Comparison of ENCODE assay signal across 8 cellular contexts in the genomic region with DNA sequence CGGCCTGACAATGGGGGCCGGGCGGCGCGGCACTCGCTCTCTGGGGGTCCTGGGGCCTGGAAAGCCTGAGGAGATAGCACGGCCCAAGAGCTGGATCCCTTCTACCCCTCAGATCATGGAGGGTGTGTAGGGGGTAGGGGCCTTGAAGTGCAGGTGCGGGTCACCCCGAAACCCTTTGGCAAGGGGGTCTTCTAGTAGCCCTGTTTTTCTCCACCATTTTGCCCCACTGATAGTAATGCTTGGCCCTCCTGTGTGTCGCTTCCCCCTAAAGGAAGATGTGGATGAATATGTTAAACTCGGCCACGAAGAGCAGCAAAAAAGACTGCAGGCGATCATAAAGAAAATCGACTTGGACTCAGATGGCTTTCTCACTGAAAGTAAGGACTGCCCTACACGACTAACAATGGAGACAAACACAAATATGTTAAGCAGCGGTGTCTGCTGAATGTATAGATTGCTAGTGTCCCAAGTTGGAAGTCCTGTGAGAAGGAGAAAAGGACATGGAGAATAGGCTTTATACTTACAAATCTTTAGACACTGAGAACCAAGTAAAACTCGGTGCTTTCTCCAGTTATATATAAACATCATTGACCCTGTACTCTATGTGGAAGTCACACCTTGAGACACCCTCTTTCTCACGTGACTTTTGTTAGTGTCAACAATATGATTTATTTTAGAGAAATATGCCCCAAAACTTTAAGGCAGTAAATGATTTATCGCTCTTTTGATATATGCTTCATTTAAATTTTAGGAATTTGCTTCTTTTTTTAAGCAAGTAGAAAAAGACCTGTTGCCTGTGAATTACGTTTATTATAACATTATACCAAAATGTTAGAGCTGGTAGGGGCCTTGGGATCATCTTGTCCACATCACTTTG. TPM values are rescaled to one million over a fixed set of nuclear protein-coding genes. Genes with fewer than 3 reads are reported as not detected.
DNase-seq lines count a peak whose midpoint lies in the region; ATAC-seq and TF ChIP-seq lines count a peak whose summit lies in the region.

No MANE protein-coding gene starts in this region.

- no peaks in the 10 kb centered on the region for H3K9me3 Mint-ChIP-seq in T-helper 2 cell treated with Interferon-gamma antibody and Interleukin-4, amounts not matched to agents 5 μg/mL and 100 μg/mL, for 36 hours

- peaks cover 8% of the 10 kb centered on the region for H3K27me3 Mint-ChIP-seq in T-helper 2 cell treated with Interferon-gamma antibody and Interleukin-4, amounts not matched to agents 5 μg/mL and 100 μg/mL, for 36 hours (ENCODE audit: low read depth)

- H3K79me2 ChIP-seq in GM23248 (ENCODE audit: insufficient read depth) = peaks cover 24% of the 10 kb centered on the region

- H3K4me1 Mint-ChIP-seq in T-helper 2 cell treated with Interferon-gamma antibody and Interleukin-4, amounts not matched to agents 5 μg/mL and 100 μg/mL, for 36 hours (ENCODE audit: low read depth) = peaks cover 24% of the 10 kb centered on the region

- H4K20me1 ChIP-seq in GM23248 (ENCODE audit: insufficient read depth) = no peaks in the 10 kb centered on the region

- H3K9ac ChIP-seq in GM23248 = peak overlapping the region; percentile 87
- H3K9ac ChIP-seq in rectal smooth muscle tissue (ENCODE audit: low read length) = peak overlapping the region; percentile 4

- in situ Hi-C loops in GM23248 (cut with MboI) = no loop called here

- H3K27me3 ChIP-seq in BE2C (no peaks in the 10 kb centered on the region), GM23248 (replicated peaks; ENCODE audit: insufficient read depth) (no peaks in the 10 kb centered on the region), rectal smooth muscle tissue (ENCODE audit: control insufficient read depth, insufficient read depth, low read length) (no peaks in the 10 kb centered on the region)

- peaks cover 35% of the 10 kb centered on the region for H3K36me3 Mint-ChIP-seq in T-helper 2 cell treated with Interferon-gamma antibody and Interleukin-4, amounts not matched to agents 5 μg/mL and 100 μg/mL, for 36 hours (ENCODE audit: low read depth)

- H3F3A ChIP-seq in GM23248 (ENCODE audit: insufficient read depth) = no peaks in the 10 kb centered on the region

- peak overlapping the region; percentile 88 for H3K27ac Mint-ChIP-seq in T-helper 2 cell treated with Interferon-gamma antibody and Interleukin-4, amounts not matched to agents 5 μg/mL and 100 μg/mL, for 36 hours

- peaks cover 3% of the 10 kb centered on the region; the same call in 1 of the 2 replicates for H3K4me1 ChIP-seq in BE2C
- H3K4me1 ChIP-seq in GM23248 (ENCODE audit: insufficient read depth) = peaks cover 6% of the 10 kb centered on the region; the same call in 1 of the 2 replicates
- H3K4me1 ChIP-seq in rectal smooth muscle tissue (ENCODE audit: control insufficient read depth, insufficient read depth, low read length) = no peaks in the 10 kb centered on the region

- TF ChIP-seq CTCF in BE2C (IDR thresholded peaks at IDR 0.05; ENCODE audit: low read depth, low read length) (no peak), fibroblast of mammary gland (conservative IDR thresholded peaks at IDR 0.05; ENCODE audit: control insufficient read depth, insufficient read depth, low read depth, low read length) (no peak)

- H3K4me3 ChIP-seq in BE2C (ENCODE audit: low read depth, low read length) = peak overlapping the region; percentile 86
- peak overlapping the region; percentile 76 for H3K4me3 ChIP-seq in GM23248
- H3K4me3 ChIP-seq in fibroblast of mammary gland (ENCODE audit: control insufficient read depth, low read depth, low read length) = peak overlapping the region; percentile 80
- H3K4me3 ChIP-seq in rectal smooth muscle tissue (ENCODE audit: low read length) = peak overlapping the region; percentile 65

- H2AFZ ChIP-seq in GM23248 = peak overlapping the region; percentile 100

- H3K27ac ChIP-seq in GM23248 (peak overlapping the region; percentile 8), rectal smooth muscle tissue (ENCODE audit: low read depth, low read length) (peak overlapping the region; percentile 62)

- no peak for ATAC-seq in HG02678 (IDR thresholded peaks at IDR 0.05; ENCODE audit: unreplicated experiment)

- no peaks in the 10 kb centered on the region for H3K9me2 ChIP-seq in GM23248 (ENCODE audit: insufficient read depth)

- H3K36me3 ChIP-seq in BE2C (peaks cover 12% of the 10 kb centered on the region), GM23248 (ENCODE audit: low read depth) (peaks cover 8% of the 10 kb centered on the region; the same call in 1 of the 2 replicates), rectal smooth muscle tissue (ENCODE audit: control insufficient read depth, insufficient read depth, low read length) (peaks cover 3% of the 10 kb centered on the region)

- H3K9me3 ChIP-seq in BE2C (no peaks in the 10 kb centered on the region), GM23248 (ENCODE audit: low read depth) (no peaks in the 10 kb centered on the region)

- DNase-seq in BE2C (no peak), GM23248 (peak; percentile 49), fibroblast of mammary gland (ENCODE audit: low read depth) (peak; percentile 6), NCI-H187 treated with DMSO at 0.1 percent for 48 hours (lab: John Stamatoyannopoulos, UW) (no peak)
- DNase-seq in T-helper 2 cell treated with Interferon-gamma antibody and Interleukin-4, amounts not matched to agents 5 μg/mL and 100 μg/mL, for 36 hours (ENCODE audit: low spot score) = no peak
- no peak for DNase-seq in stimulated activated CD4-positive, alpha-beta T cell treated with anti-CD3 and anti-CD28 coated beads, Interleukin-4, amount 100 ng/mL, for 4 hours

- peak overlapping the region; percentile 79 for H3K4me2 ChIP-seq in GM23248 (ENCODE audit: unreplicated experiment)

- peak overlapping the region; percentile 88 for H3K4me3 Mint-ChIP-seq in T-helper 2 cell treated with Interferon-gamma antibody and Interleukin-4, amounts not matched to agents 5 μg/mL and 100 μg/mL, for 36 hours

- 12 to 14% methylated on average over 19 to 20 of the region's 20 CpGs for WGBS in GM23248 (ENCODE audit: low coverage in 1 of 2, low lambda C conversion rate in 2 of 2, missing lambda C conversion rate in 2 of 2), 2 experiments

RNA-seq across cellular contexts. Expression of gene RCN2, which starts 0.8 kb away (rescaled TPM):
- 47.3 TPM for polyA plus RNA-seq in BE2C (2012; ENCODE audit: insufficient read depth, insufficient read length, low read depth)
- total RNA-seq in GM23248 (2014; rRNA removed; shearing (Covaris generic)) = 95.4 and 96.7 TPM in 2 replicates
- 178 and 181 TPM in 2 replicates for polyA plus RNA-seq in GM23248 (2016; fragmentation: Nextera tagmentation; extraction: Ambion mirVana)

RNA-seq across cellular contexts. Expression of gene SCAPER, which starts 27.2 kb away (rescaled TPM):
- 5.4 TPM for polyA plus RNA-seq in BE2C (2012; ENCODE audit: insufficient read depth, insufficient read length, low read depth)
- 5.9 and 10.4 TPM in 2 replicates for total RNA-seq in GM23248 (2014; rRNA removed; shearing (Covaris generic))
- polyA plus RNA-seq in GM23248 (2016; fragmentation: Nextera tagmentation; extraction: Ambion mirVana) = 5.5 and 7.8 TPM in 2 replicates

Comparison
In these comparisons a context has a peak if more than half of its experiments do, and no peak if none do; other contexts are left out.
1. DNase-seq: peak in GM23248 (single experiment) and fibroblast of mammary gland (single experiment); none in BE2C (single experiment), T-helper 2 cell treated with Interferon-gamma antibody and Interleukin-4, amounts not matched to agents 5 μg/mL and 100 μg/mL, for 36 hours (single experiment), NCI-H187 treated with DMSO at 0.1 percent for 48 hours (single experiment) and stimulated activated CD4-positive, alpha-beta T cell treated with anti-CD3 and anti-CD28 coated beads, Interleukin-4, amount 100 ng/mL, for 4 hours (0 of 2).
2. Peak in every context shown above with its lines, with median percentiles within 50 percentile points of each other: H3K4me3 ChIP-seq.